Comparison of ENCODE assay signal across 8 cellular contexts in the genomic region with DNA sequence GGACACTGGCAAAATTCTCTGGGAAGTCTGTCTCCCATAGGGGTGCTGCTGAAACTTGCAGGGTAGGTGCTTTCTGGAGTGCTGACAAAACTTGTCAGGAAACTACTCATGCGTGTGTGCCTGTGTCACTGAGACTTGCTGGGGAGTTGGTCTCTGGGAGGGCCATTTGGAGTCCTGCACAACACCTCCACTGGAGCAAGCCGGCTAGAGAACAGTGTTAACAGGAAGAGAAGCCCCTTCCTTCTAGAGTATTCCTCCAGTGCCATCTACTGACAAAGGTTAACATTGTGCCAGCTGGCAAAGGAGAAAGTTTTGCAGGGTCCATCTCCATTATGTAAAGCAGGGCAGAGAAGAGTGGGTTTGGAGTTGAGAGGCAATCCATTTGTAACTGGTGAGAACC.
DNase-seq lines count a peak whose midpoint lies in the region; ATAC-seq and TF ChIP-seq lines count a peak whose summit lies in the region.

No MANE protein-coding gene starts in this region.

- peak; percentile 46 for ATAC-seq in GM21576 (IDR thresholded peaks at IDR 0.05; ENCODE audit: unreplicated experiment)
- ATAC-seq in stimulated activated effector memory CD8-positive, alpha-beta T cell treated with anti-CD3 and anti-CD28 coated beads, Interleukin-12 subunit alpha, Interleukin-12 subunit beta, amount 100 ng/mL, for 72 hours = peak; percentile 66
- ATAC-seq in GM18858 (IDR thresholded peaks at IDR 0.05; ENCODE audit: unreplicated experiment) = no peak

- H3K4me3 ChIP-seq in astrocyte of the cerebellum (ENCODE audit: low read depth, low read length) = no peak overlapping the region

- no peak overlapping the region for H3K4me3 Mint-ChIP-seq in stimulated activated effector memory CD8-positive, alpha-beta T cell treated with anti-CD3 and anti-CD28 coated beads, Interleukin-12 subunit alpha, Interleukin-12 subunit beta, amount 100 ng/mL, for 72 hours

- peaks cover 18% of the 10 kb centered on the region for H3K36me3 Mint-ChIP-seq in stimulated activated effector memory CD8-positive, alpha-beta T cell treated with anti-CD3 and anti-CD28 coated beads, Interleukin-12 subunit alpha, Interleukin-12 subunit beta, amount 100 ng/mL, for 72 hours

- peak; percentile 56 for TF ChIP-seq CTCF in astrocyte of the cerebellum (IDR thresholded peaks at IDR 0.05; ENCODE audit: low read depth, low read length, missing control alignments)

- peaks cover 7% of the 10 kb centered on the region for H3K4me1 Mint-ChIP-seq in stimulated activated effector memory CD8-positive, alpha-beta T cell treated with anti-CD3 and anti-CD28 coated beads, Interleukin-12 subunit alpha, Interleukin-12 subunit beta, amount 100 ng/mL, for 72 hours

- no peaks in the 10 kb centered on the region for H3K9me3 Mint-ChIP-seq in stimulated activated effector memory CD8-positive, alpha-beta T cell treated with anti-CD3 and anti-CD28 coated beads, Interleukin-12 subunit alpha, Interleukin-12 subunit beta, amount 100 ng/mL, for 72 hours

- in situ Hi-C loops in astrocyte of the cerebellum (cut with HindIII; ENCODE audit: low sequenced_read_pairs) = no loop called here

- DNase-seq in NCI-H345 (lab: John Stamatoyannopoulos, UW) (peak; percentile 19), NCI-H345 treated with DMSO at 0.1 percent for 48 hours (lab: John Stamatoyannopoulos, UW; ENCODE audit: unreplicated experiment) (no peak), NCI-H524 treated with DMSO at 0.1 percent for 48 hours (lab: John Stamatoyannopoulos, UW) (peak; percentile 1), astrocyte of the cerebellum (ENCODE audit: low read depth) (peak; percentile 22), iPS DF 19.7 (ENCODE audit: low read depth, low spot score) (peak; percentile 30)
- peak in 1 of 2 donors; percentile 51 for DNase-seq in stimulated activated effector memory CD8-positive, alpha-beta T cell treated with anti-CD3 and anti-CD28 coated beads, Interleukin-12 subunit alpha, Interleukin-12 subunit beta, amount 100 ng/mL, for 72 hours (ENCODE audit: low spot score in 2 of 2)

- no peak overlapping the region for H3K27ac Mint-ChIP-seq in stimulated activated effector memory CD8-positive, alpha-beta T cell treated with anti-CD3 and anti-CD28 coated beads, Interleukin-12 subunit alpha, Interleukin-12 subunit beta, amount 100 ng/mL, for 72 hours
